Comparison of ENCODE assay signal across 24 cellular contexts in the genomic region with DNA sequence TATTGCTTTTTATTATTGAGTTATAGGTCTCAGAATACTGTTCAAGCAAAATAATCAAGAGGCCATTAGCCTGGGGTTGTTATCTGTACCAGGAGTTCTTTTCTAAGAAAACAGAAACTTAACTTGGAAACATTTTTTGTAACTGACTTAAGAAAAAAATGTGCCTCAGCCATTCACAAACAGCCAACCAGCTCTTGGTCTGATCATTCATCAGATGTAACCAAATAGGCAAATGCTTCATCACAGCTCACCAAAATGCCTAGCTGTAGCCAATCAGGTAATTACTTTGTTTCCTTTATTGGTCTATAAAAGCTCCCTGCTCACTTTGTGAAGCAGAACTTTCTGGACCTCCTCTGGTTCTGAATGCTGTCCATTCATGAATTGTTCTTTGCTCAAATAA.
"Had no signal": no experiment of that assay in that cellular context is flagged by ENCODE, and none has a peak within 500 bp of the region (broad histone marks: within the 10 kb centered on the region; RNA-seq: fewer than 3 reads in every experiment).

No MANE protein-coding gene starts in this region.

- H3K4me3 ChIP-seq: adrenal gland, body of pancreas, right lobe of liver, vagina had no signal

- H3K9me3 ChIP-seq: adrenal gland, body of pancreas, right lobe of liver, vagina had no signal

- H3K36me3 Mint-ChIP-seq: activated naive CD4-positive, alpha-beta T cell treated with anti-CD3 and anti-CD28 coated beads, Interleukin-2, amount 50 U/mL, for 72 hours; memory B cell; stimulated activated naive B cell treated with anti-CD40 and anti-IgM and Interleukin-4, amounts not matched to agents 10 μg/mL and 1 μg/mL and 100 μg/mL, for 72 hours; type B pancreatic cell had no signal

- H3K27ac ChIP-seq: adrenal gland, body of pancreas, right lobe of liver, vagina had no signal

- H3K27me3 Mint-ChIP-seq: activated T-cell treated with anti-CD3 and anti-CD28 coated beads, Interleukin-2, amount 50 U/mL, for 24 hours; activated T-helper 17 cell treated with anti-CD3 and anti-CD28 coated beads, Interleukin-2, amount 50 U/mL, for 72 hours; dendritic cell treated with granulocyte-macrophage colony-stimulating factor and Interleukin-4, amounts not matched to agents 40 ng/mL and 50 ng/mL, for 4 days; memory B cell; stimulated activated naive B cell treated with anti-CD40 and anti-IgM and Interleukin-4, amounts not matched to agents 10 μg/mL and 1 μg/mL and 100 μg/mL, for 72 hours; type B pancreatic cell had no signal

- H3K4me3 Mint-ChIP-seq: activated T-cell treated with anti-CD3 and anti-CD28 coated beads, Interleukin-2, amount 50 U/mL, for 24 hours; activated T-helper 17 cell treated with anti-CD3 and anti-CD28 coated beads, Interleukin-2, amount 50 U/mL, for 72 hours; dendritic cell treated with granulocyte-macrophage colony-stimulating factor and Interleukin-4, amounts not matched to agents 40 ng/mL and 50 ng/mL, for 4 days; memory B cell; nephron progenitor cell; stimulated activated naive B cell treated with anti-CD40 and anti-IgM and Interleukin-4, amounts not matched to agents 10 μg/mL and 1 μg/mL and 100 μg/mL, for 72 hours; type B pancreatic cell; WTC11 had no signal

- H3K4me1 ChIP-seq: adrenal gland, body of pancreas, right lobe of liver, vagina had no signal

- DNase-seq: activated CD8-positive, alpha-beta memory T cell treated with anti-CD3 and anti-CD28 coated beads for 24 hours; activated CD8-positive, alpha-beta memory T cell treated with anti-CD3 and anti-CD28 coated beads, Interleukin-2, amount 50 U/mL, for 4 hours; activated T-cell treated with anti-CD3 and anti-CD28 coated beads, Interleukin-2, amount 50 U/mL, for 24 hours; adrenal gland; body of pancreas; effector CD4-positive, alpha-beta T cell; foreskin melanocyte; hypothalamus; islet precursor cell; left colon; nephron progenitor cell; right lobe of liver; small intestine; stimulated activated CD4-positive, alpha-beta T cell treated with anti-CD3 and anti-CD28 coated beads, Interleukin-15, amount 100 ng/mL, for 24 hours; stimulated activated CD8-positive, alpha-beta memory T cell treated with anti-CD3 and anti-CD28 coated beads, Interleukin-4, amount 100 ng/mL, for 48 hours; stimulated activated naive B cell treated with anti-CD40 and anti-IgM and Interleukin-4, amounts not matched to agents 10 μg/mL and 1 μg/mL and 100 μg/mL, for 72 hours; T-helper 9 cell had no signal

- ATAC-seq: activated naive CD4-positive, alpha-beta T cell treated with anti-CD3 and anti-CD28 coated beads, Interleukin-2, amount 50 U/mL, for 72 hours; activated T-helper 17 cell treated with anti-CD3 and anti-CD28 coated beads, Interleukin-2, amount 50 U/mL, for 72 hours; body of pancreas; left colon; right lobe of liver; stimulated activated naive B cell treated with anti-CD40 and anti-IgM and Interleukin-4, amounts not matched to agents 10 μg/mL and 1 μg/mL and 100 μg/mL, for 72 hours; WTC11 had no signal

- H3K36me3 ChIP-seq: adrenal gland, right lobe of liver, vagina had no signal

- H3K27ac Mint-ChIP-seq: activated naive CD4-positive, alpha-beta T cell treated with anti-CD3 and anti-CD28 coated beads, Interleukin-2, amount 50 U/mL, for 72 hours; activated T-cell treated with anti-CD3 and anti-CD28 coated beads, Interleukin-2, amount 50 U/mL, for 24 hours; activated T-helper 17 cell treated with anti-CD3 and anti-CD28 coated beads, Interleukin-2, amount 50 U/mL, for 72 hours; dendritic cell treated with granulocyte-macrophage colony-stimulating factor and Interleukin-4, amounts not matched to agents 40 ng/mL and 50 ng/mL, for 4 days; memory B cell; stimulated activated naive B cell treated with anti-CD40 and anti-IgM and Interleukin-4, amounts not matched to agents 10 μg/mL and 1 μg/mL and 100 μg/mL, for 72 hours; type B pancreatic cell; WTC11 had no signal

- H3K27me3 ChIP-seq: adrenal gland, body of pancreas, right lobe of liver, vagina had no signal

- H3K9me3 Mint-ChIP-seq: activated T-cell treated with anti-CD3 and anti-CD28 coated beads, Interleukin-2, amount 50 U/mL, for 24 hours; type B pancreatic cell had no signal

- H3K4me1 Mint-ChIP-seq: activated T-helper 17 cell treated with anti-CD3 and anti-CD28 coated beads, Interleukin-2, amount 50 U/mL, for 72 hours; memory B cell; nephron progenitor cell; stimulated activated naive B cell treated with anti-CD40 and anti-IgM and Interleukin-4, amounts not matched to agents 10 μg/mL and 1 μg/mL and 100 μg/mL, for 72 hours had no signal
